Comparison of ENCODE assay signal across 8 cellular contexts in genomic region chr3:177679568-177680441, GRCh38.
DNase-seq lines count a peak whose midpoint lies in the region; ATAC-seq and TF ChIP-seq lines count a peak whose summit lies in the region.

No MANE protein-coding gene starts in this region.

- peaks cover 0 to 30% (median 13%) of the 10 kb centered on the region in 4 donors for H3K4me1 ChIP-seq in stomach
- no peaks in the 10 kb centered on the region for H3K4me1 ChIP-seq in PC-9 (replicated peaks; ENCODE audit: insufficient read depth)

- no peaks in the 10 kb centered on the region for H3K9me2 ChIP-seq in PC-9 (ENCODE audit: insufficient read depth)

- TF ChIP-seq CTCF in stomach (IDR thresholded peaks at IDR 0.05) (no peak), PC-9 (conservative IDR thresholded peaks at IDR 0.05) (no peak), endothelial cell (IDR thresholded peaks at IDR 0.05; ENCODE audit: unreplicated experiment) (no peak)

- peaks cover 57% of the 10 kb centered on the region for H3K4me1 Mint-ChIP-seq in endothelial cell (ENCODE audit: unreplicated experiment)

- intact Hi-C loops in stomach (cut with DNase I; ENCODE audit: low total_unique reads) (no loop called here), PC-9 (cut with micrococcal nuclease; ENCODE audit: unreplicated experiment) (no loop called here)

- H4K20me1 ChIP-seq in PC-9 (ENCODE audit: insufficient read depth): no peaks in the 10 kb centered on the region

- H3F3A ChIP-seq in PC-9 (ENCODE audit: insufficient read depth, low read depth): no peaks in the 10 kb centered on the region

- no peak for TF ChIP-seq POLR2A in stomach (IDR thresholded peaks at IDR 0.05)

- H3K9me3 ChIP-seq in stomach (no peaks in the 10 kb centered on the region), PC-9 (ENCODE audit: insufficient read depth, low read depth) (peaks cover 5% of the 10 kb centered on the region; the same call in 1 of the 2 replicates)

- POLR2A ChIA-PET in PC-9 (lab: Charles Lee; ENCODE audit: unreplicated experiment): interaction anchor here (0.6 kb wide), 1 partner anchor 27 kb away, joined by 3 read pairs; no protein-coding TSS in a partner anchor

- H3K36me3 ChIP-seq in stomach (no peaks in the 10 kb centered on the region), PC-9 (ENCODE audit: low read depth) (no peaks in the 10 kb centered on the region)

- H3K27me3 Mint-ChIP-seq in endothelial cell (ENCODE audit: unreplicated experiment): peaks cover 2% of the 10 kb centered on the region

- no peak for TF ChIP-seq EP300 in stomach (IDR thresholded peaks at IDR 0.05)

- no peak overlapping the region for H3K4me2 ChIP-seq in PC-9

- H3K4me3 Mint-ChIP-seq in endothelial cell (ENCODE audit: unreplicated experiment): no peak overlapping the region

- CTCF ChIA-PET in PC-9 (lab: Charles Lee): no interaction called here

- H2AFZ ChIP-seq in PC-9: no peak overlapping the region

- H3K4me3 ChIP-seq in stomach (no peak overlapping the region), PC-9 (no peak overlapping the region)

- no peaks in the 10 kb centered on the region for H3K36me3 Mint-ChIP-seq in endothelial cell (ENCODE audit: low read depth, unreplicated experiment)

- 65 to 76% (median 67%) methylated on average over 5 of the region's 5 CpGs for WGBS in stomach, 5 donors

- H3K27me3 ChIP-seq in stomach (no peaks in the 10 kb centered on the region), PC-9 (ENCODE audit: insufficient read depth, low read depth) (no peaks in the 10 kb centered on the region)

- no TSS peak for BruUV-seq in PC-9 (replicated peaks; lab: Mats Ljungman, UMichigan)

- ATAC-seq in GM18519 (IDR thresholded peaks at IDR 0.05; ENCODE audit: low FRiP score, unreplicated experiment) (peak; percentile 64), HG02981 (IDR thresholded peaks at IDR 0.05; ENCODE audit: unreplicated experiment) (peak; percentile 88)

- no peak overlapping the region for H3K27ac Mint-ChIP-seq in endothelial cell (ENCODE audit: unreplicated experiment)

- DNase-seq in activated CD8-positive, alpha-beta memory T cell treated with anti-CD3 and anti-CD28 coated beads, Interleukin-2, amount 50 U/mL, for 48 hours: peak; percentile 58
- DNase-seq in myocyte (ENCODE audit: low read depth) (peak; percentile 7), stomach (no peak), PC-9 (no peak), endothelial cell (ENCODE audit: low spot score) (no peak), NCI-H2227 treated with DMSO at 0.1 percent for 48 hours (lab: John Stamatoyannopoulos, UW) (no peak)

- no peaks in the 10 kb centered on the region for H3K9me3 Mint-ChIP-seq in endothelial cell (ENCODE audit: unreplicated experiment)

- no peaks in the 10 kb centered on the region for H3K79me2 ChIP-seq in PC-9 (ENCODE audit: low read depth)

- H3K27ac ChIP-seq in stomach (no peak overlapping the region), PC-9 (no peak overlapping the region)

Comparison
In these comparisons a context has a peak if more than half of its experiments do, and no peak if none do; other contexts are left out.
1. DNase-seq: peak in activated CD8-positive, alpha-beta memory T cell treated with anti-CD3 and anti-CD28 coated beads, Interleukin-2, amount 50 U/mL, for 48 hours (single experiment) and myocyte (single experiment); none in stomach (single experiment), PC-9 (0 of 2), endothelial cell (single experiment) and NCI-H2227 treated with DMSO at 0.1 percent for 48 hours (single experiment).